19 cellular contexts compared by ENCODE assay signal in genomic region chr1:199242601-199243000, GRCh38.
DNase-seq lines count a peak whose midpoint lies in the region; ATAC-seq and TF ChIP-seq lines count a peak whose summit lies in the region.
"Had no signal": no experiment of that assay in that cellular context is flagged by ENCODE, and none has a peak within 500 bp of the region (broad histone marks: within the 10 kb centered on the region; RNA-seq: fewer than 3 reads in every experiment).

No MANE protein-coding gene starts in this region.

- peaks cover 29% of the 10 kb centered on the region for H3K4me1 ChIP-seq in DND-41 (ENCODE audit: insufficient read depth, low read length)
- H3K4me1 ChIP-seq in KMS-11 (ENCODE audit: low read depth, poor library complexity, severe bottlenecking): peaks cover 14% of the 10 kb centered on the region
- peaks cover 0 to 2% of the 10 kb centered on the region in 2 donors for H3K4me1 ChIP-seq in neuronal stem cell (ENCODE audit: control insufficient read depth in 2 of 2, insufficient read depth in 1 of 2, low read depth in 1 of 2, low read length in 2 of 2)
- H3K4me1 ChIP-seq: Caco-2 had no signal

- no peak overlapping the region for H3K4ac ChIP-seq in neuronal stem cell (ENCODE audit: low read length)

- H4K8ac ChIP-seq in neuronal stem cell (ENCODE audit: low read depth, low read length): no peak overlapping the region

- H2AFZ ChIP-seq in DND-41 (ENCODE audit: low read depth, low read length) (peak overlapping the region; percentile 54), KMS-11 (ENCODE audit: low read depth) (peak overlapping the region; percentile 66; the same call in 1 of the 2 replicates), neuronal stem cell (ENCODE audit: low read length) (no peak overlapping the region)
- H2AFZ ChIP-seq: GM23338 had no signal

- H3K4me2 ChIP-seq in DND-41 (ENCODE audit: insufficient read depth, low read length) (no peak overlapping the region), KMS-11 (no peak overlapping the region), neuronal stem cell (ENCODE audit: insufficient read depth, low read length, poor library complexity, severe bottlenecking) (no peak overlapping the region)
- H3K4me2 ChIP-seq: GM23338 had no signal

- H3K36me3 ChIP-seq in DND-41 (ENCODE audit: insufficient read depth, low read length) (no peaks in the 10 kb centered on the region), KMS-11 (ENCODE audit: insufficient read depth) (no peaks in the 10 kb centered on the region), SK-N-MC (ENCODE audit: insufficient read depth, low read length) (no peaks in the 10 kb centered on the region; the same call in 1 of the 2 replicates), neuronal stem cell (replicated peaks in 1 of 2; ENCODE audit: control insufficient read depth in 2 of 2, insufficient read depth in 2 of 2, low read length in 2 of 2) (no peaks in the 10 kb centered on the region)

- H3K4me3 ChIP-seq in DND-41 (ENCODE audit: low read depth in 1 of 2, low read length in 2 of 2) (no peak overlapping the region; a peak in 1 of 4 replicates), KMS-11 (IDR thresholded peaks at IDR 0.05; ENCODE audit: insufficient read depth, low read depth, low read length) (no peak overlapping the region), SK-N-MC (no peak overlapping the region), neuronal stem cell (ENCODE audit: low read length in 2 of 2) (no peak overlapping the region)
- H3K4me3 ChIP-seq: GM23338 had no signal

- DNase-seq in DND-41 (peak; percentile 56), SK-N-MC (ENCODE audit: low read depth, low spot score) (no peak), neuronal stem cell (ENCODE audit: low spot score) (no peak), 8988T (no peak), middle frontal gyrus (ENCODE audit: extremely low spot score, low spot score) (no peak), OCI-M2 (lab: John Stamatoyannopoulos, UW; ENCODE audit: unreplicated experiment) (no peak)
- DNase-seq: CD4-positive, CD25-positive, alpha-beta regulatory T cell; IMR-90; NCI-H1105; NCI-H1694; NCI-H2081 treated with DMSO at 0.1 percent for 48 hours; NCI-H446 treated with DMSO at 0.1 percent for 48 hours; NCI-H69; PC-3; RPMI8226; SHP77 treated with DMSO at 0.1 percent for 48 hours had no signal

- no peak overlapping the region for H4K91ac ChIP-seq in neuronal stem cell (ENCODE audit: low read depth, low read length, poor library complexity)

- no peak overlapping the region for H2BK5ac ChIP-seq in neuronal stem cell (ENCODE audit: low read length)

- H2BK12ac ChIP-seq in neuronal stem cell (ENCODE audit: low read length): no peak overlapping the region

- no peak overlapping the region for H3K23ac ChIP-seq in neuronal stem cell (ENCODE audit: low read depth, low read length, poor library complexity)

- H3K27ac ChIP-seq in DND-41 (ENCODE audit: low read length): peak overlapping the region; percentile 78
- H3K27ac ChIP-seq in KMS-11: no peak overlapping the region
- H3K27ac ChIP-seq in SK-N-MC: 0 out of 2 replicates have a peak overlapping the region, but pooled peaks have one; percentile 21
- no peak overlapping the region for H3K27ac ChIP-seq in neuronal stem cell (replicated peaks; ENCODE audit: low read length)

- H3K79me1 ChIP-seq in neuronal stem cell (ENCODE audit: low read depth, low read length): no peaks in the 10 kb centered on the region

- peaks cover 24% of the 10 kb centered on the region for H3K79me2 ChIP-seq in DND-41 (ENCODE audit: insufficient read depth, low read length)
- no peaks in the 10 kb centered on the region for H3K79me2 ChIP-seq in KMS-11 (ENCODE audit: insufficient read depth, low read depth)

- H3K9ac ChIP-seq in DND-41 (ENCODE audit: low read depth, low read length) (peak overlapping the region; percentile 22), KMS-11 (no peak overlapping the region), SK-N-MC (ENCODE audit: insufficient read length) (no peak overlapping the region), neuronal stem cell (ENCODE audit: low read depth, low read length, poor library complexity) (no peak overlapping the region)

- TF ChIP-seq CTCF in DND-41 (IDR thresholded peaks at IDR 0.05; ENCODE audit: borderline replicate concordance, extremely low read depth, low read length, poor library complexity, severe bottlenecking) (no peak), KMS-11 (conservative IDR thresholded peaks at IDR 0.05; ENCODE audit: low read depth, low read length) (no peak)

- H2BK15ac ChIP-seq in neuronal stem cell (ENCODE audit: low read length): no peak overlapping the region

- H2BK120ac ChIP-seq in neuronal stem cell (ENCODE audit: low read depth, low read length): peak overlapping the region; percentile 55

- no peak overlapping the region for H2AK5ac ChIP-seq in neuronal stem cell (ENCODE audit: low read depth, low read length)

- no CpG with 5 or more reads among the region's 2 CpGs for WGBS in neuronal stem cell (ENCODE audit: extremely low coverage in 2 of 2, insufficient read length in 2 of 2, insufficient replicate concordance in 1 of 2), 2 donors

- H4K20me1 ChIP-seq in DND-41 (ENCODE audit: insufficient read depth, low read length) (no peaks in the 10 kb centered on the region), KMS-11 (ENCODE audit: insufficient read depth) (no peaks in the 10 kb centered on the region)

- H3K18ac ChIP-seq in neuronal stem cell (ENCODE audit: low read length): peak overlapping the region; percentile 32

- no peaks in the 10 kb centered on the region for H3K9me3 ChIP-seq in DND-41 (ENCODE audit: insufficient read depth, low read length, severe bottlenecking)
- peaks cover 3% of the 10 kb centered on the region; the same call in 1 of the 2 replicates for H3K9me3 ChIP-seq in SK-N-MC (ENCODE audit: low read depth, low read length)
- no peaks in the 10 kb centered on the region for H3K9me3 ChIP-seq in neuronal stem cell (replicated peaks in 1 of 2; ENCODE audit: control insufficient read depth in 2 of 2, insufficient read depth in 1 of 2, low read depth in 1 of 2, low read length in 2 of 2)
- H3K9me3 ChIP-seq: Caco-2 had no signal

- no peaks in the 10 kb centered on the region for H3K27me3 ChIP-seq in DND-41 (ENCODE audit: insufficient read depth, low read length, poor library complexity)
- no peaks in the 10 kb centered on the region for H3K27me3 ChIP-seq in KMS-11 (ENCODE audit: insufficient read depth, low read depth)
- H3K27me3 ChIP-seq in neuronal stem cell (ENCODE audit: control insufficient read depth in 3 of 3, insufficient read depth in 3 of 3, low read depth in 1 of 3, low read length in 3 of 3): no peaks in the 10 kb centered on the region

- ATAC-seq in DND-41 (ENCODE audit: insufficient read depth, low read depth): peak; percentile 44

- no peak overlapping the region for H3K14ac ChIP-seq in neuronal stem cell (ENCODE audit: low read length)

Comparison
In these comparisons a context has a peak if more than half of its experiments do, and no peak if none do; other contexts are left out.
1. H3K27ac ChIP-seq: peak in DND-41 (single experiment) and SK-N-MC (single experiment); none in KMS-11 (single experiment) and neuronal stem cell (single experiment).